Comparison of ENCODE assay signal across 14 cellular contexts in the genomic region with DNA sequence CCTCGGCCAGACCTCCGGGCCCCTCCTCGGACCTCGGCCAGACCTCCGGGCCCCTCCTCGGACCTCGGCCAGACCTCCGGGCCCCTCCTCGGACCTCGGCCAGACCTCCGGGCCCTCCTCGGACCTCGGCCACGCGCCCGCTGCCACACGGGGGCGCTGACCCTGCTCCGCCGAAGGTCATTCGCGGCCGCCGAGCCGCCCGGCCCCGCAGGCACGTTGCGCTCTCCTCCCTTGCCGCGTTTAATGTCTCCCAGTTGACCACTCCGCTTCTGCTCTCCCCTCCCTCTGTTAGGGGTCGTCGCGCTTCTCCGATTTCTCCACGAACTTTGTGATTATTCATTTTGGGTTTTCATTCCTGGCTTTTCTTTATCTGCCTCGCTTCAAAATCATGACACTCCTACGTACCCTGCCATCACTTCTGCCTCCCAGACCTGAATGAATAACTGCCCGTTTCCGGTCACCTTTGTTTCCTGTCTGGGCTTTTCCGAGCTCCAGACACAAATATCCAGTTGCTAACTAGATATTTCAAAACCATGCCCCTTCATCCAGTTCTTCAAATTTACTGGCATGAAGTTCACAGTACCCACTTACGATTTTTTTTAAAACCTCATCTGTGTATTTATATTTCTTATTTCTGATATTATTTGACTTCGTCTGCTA. TPM values are rescaled to one million over a fixed set of nuclear protein-coding genes. Genes with fewer than 3 reads are reported as not detected.
"Had no signal": no experiment of that assay in that cellular context is flagged by ENCODE, and none has a peak within 500 bp of the region (broad histone marks: within the 10 kb centered on the region; RNA-seq: fewer than 3 reads in every experiment).

No MANE protein-coding gene starts in this region.

- H3K36me3 Mint-ChIP-seq: stimulated activated effector memory CD8-positive, alpha-beta T cell treated with anti-CD3 and anti-CD28 coated beads, Interleukin-12 subunit alpha, Interleukin-12 subunit beta, amount 100 ng/mL, for 72 hours; T-cell had no signal

- H3K4me3 Mint-ChIP-seq: activated CD4-positive, alpha-beta memory T cell treated with anti-CD3 and anti-CD28 coated beads, Interleukin-2, amount 10 ng/mL, durations not matched to agents 7 days and 5 days; activated CD4-positive, alpha-beta T cell treated with anti-CD3 and anti-CD28 coated beads for 36 hours; naive B cell; stimulated activated effector memory CD8-positive, alpha-beta T cell treated with anti-CD3 and anti-CD28 coated beads, Interleukin-12 subunit alpha, Interleukin-12 subunit beta, amount 100 ng/mL, for 72 hours; T-cell had no signal

- H3K27ac Mint-ChIP-seq: activated CD4-positive, alpha-beta memory T cell treated with anti-CD3 and anti-CD28 coated beads, Interleukin-2, amount 10 ng/mL, durations not matched to agents 7 days and 5 days; activated CD4-positive, alpha-beta T cell treated with anti-CD3 and anti-CD28 coated beads for 36 hours; progenitor cell of endocrine pancreas; stimulated activated effector memory CD8-positive, alpha-beta T cell treated with anti-CD3 and anti-CD28 coated beads, Interleukin-12 subunit alpha, Interleukin-12 subunit beta, amount 100 ng/mL, for 72 hours; T-cell had no signal

- H3K9me3 Mint-ChIP-seq: stimulated activated effector memory CD8-positive, alpha-beta T cell treated with anti-CD3 and anti-CD28 coated beads, Interleukin-12 subunit alpha, Interleukin-12 subunit beta, amount 100 ng/mL, for 72 hours had no signal

- H3K9me3 ChIP-seq: colonic mucosa, tibial artery had no signal

- ATAC-seq: activated CD4-positive, alpha-beta T cell treated with anti-CD3 and anti-CD28 coated beads for 36 hours; right cardiac atrium; stimulated activated effector memory CD8-positive, alpha-beta T cell treated with anti-CD3 and anti-CD28 coated beads, Interleukin-12 subunit alpha, Interleukin-12 subunit beta, amount 100 ng/mL, for 72 hours; T-cell had no signal

- H3K36me3 ChIP-seq: colonic mucosa, tibial artery had no signal

- H3K27me3 Mint-ChIP-seq: activated CD4-positive, alpha-beta memory T cell treated with anti-CD3 and anti-CD28 coated beads, Interleukin-2, amount 10 ng/mL, durations not matched to agents 7 days and 5 days; progenitor cell of endocrine pancreas had no signal

- H3K4me1 ChIP-seq: colonic mucosa had no signal

- H3K27ac ChIP-seq: colonic mucosa, tibial artery had no signal

- H3K27me3 ChIP-seq: colonic mucosa, tibial artery had no signal

- DNase-seq: activated CD4-positive, alpha-beta memory T cell treated with anti-CD3 and anti-CD28 coated beads, Interleukin-2, amount 10 ng/mL, durations not matched to agents 7 days and 5 days; activated CD4-positive, alpha-beta T cell treated with anti-CD3 and anti-CD28 coated beads for 36 hours; activated gamma-delta T cell; activated T-cell treated with anti-CD3 and anti-CD28 coated beads, Interleukin-2, amount 50 U/mL, for 48 hours; colonic mucosa; effector CD8-positive, alpha-beta T cell; kidney glomerular epithelial cell; naive B cell; T-cell; T1000; tibial artery had no signal

- H3K4me3 ChIP-seq: colonic mucosa, tibial artery had no signal

RNA-seq across cellular contexts. Expression of a gene that starts 14.8 kb away (rescaled TPM):
- total RNA-seq: activated CD4-positive, alpha-beta memory T cell treated with anti-CD3 and anti-CD28 coated beads, Interleukin-2, amount 10 ng/mL, durations not matched to agents 7 days and 5 days; activated CD4-positive, alpha-beta T cell treated with anti-CD3 and anti-CD28 coated beads for 36 hours had no signal
